In the genomic region with DNA sequence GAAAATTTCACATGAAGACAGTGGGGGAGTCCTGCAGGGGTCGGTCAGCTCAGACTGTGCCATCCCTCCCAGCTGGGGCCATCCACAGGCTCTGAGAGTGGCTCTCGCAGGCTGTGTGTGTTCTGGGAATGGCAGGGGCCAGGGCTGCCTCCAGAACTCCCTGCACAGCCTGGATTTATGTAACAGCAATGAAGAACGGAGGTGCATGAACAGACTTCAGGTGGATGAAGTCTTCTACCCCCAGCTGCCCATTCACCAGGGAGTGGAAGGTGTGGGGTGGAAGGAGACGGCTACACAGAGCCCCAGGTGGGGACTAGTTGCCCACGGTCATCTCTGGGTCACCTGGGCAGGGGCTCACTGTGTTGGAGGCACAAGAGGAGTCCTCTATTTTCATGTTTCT, we compare ENCODE assay signal across 20 cellular contexts. TPM values are rescaled to one million over a fixed set of nuclear protein-coding genes. Genes with fewer than 3 reads are reported as not detected.
A peak's percentile ranks its signal among the peaks of the same experiment; 100 is the strongest.
DNase-seq lines count a peak whose midpoint lies in the region; ATAC-seq and TF ChIP-seq lines count a peak whose summit lies in the region.
"Had no signal": no experiment of that assay in that cellular context is flagged by ENCODE, and none has a peak within 500 bp of the region (broad histone marks: within the 10 kb centered on the region; RNA-seq: fewer than 3 reads in every experiment).

No MANE protein-coding gene starts in this region.

- H3K27me3 ChIP-seq in right cardiac atrium (ENCODE audit: control insufficient read depth, insufficient read depth) = no peaks in the 10 kb centered on the region
- H3K27me3 ChIP-seq: BLaER1 treated with 17β-estradiol and CSF1 and Interleukin-3, amounts not matched to agents 10 nM and 100 nM had no signal

- TF ChIP-seq POLR2A in lower leg skin (IDR thresholded peaks at IDR 0.05) = no peak

- H3K4me3 Mint-ChIP-seq in natural killer cell = no peak overlapping the region
- H3K4me3 Mint-ChIP-seq: CD8-positive, alpha-beta memory T cell; IgD-negative memory B cell had no signal

- no peak for TF ChIP-seq CTCF in coronary artery (IDR thresholded peaks at IDR 0.05)
- TF ChIP-seq CTCF in lower leg skin (IDR thresholded peaks at IDR 0.05) = no peak
- no peak for TF ChIP-seq CTCF in natural killer cell (IDR thresholded peaks at IDR 0.05)

- intact Hi-C loops in cardiac septum (cut with DNase I) (no loop called here), right cardiac atrium (cut with DNase I) (no loop called here), lower leg skin (cut with DNase I; ENCODE audit: low total_unique reads) (no loop called here), natural killer cell (cut with micrococcal nuclease) (no loop called here)

- H3K27ac Mint-ChIP-seq in natural killer cell = no peak overlapping the region
- H3K27ac Mint-ChIP-seq: IgD-negative memory B cell had no signal

- H3K4me1 Mint-ChIP-seq in natural killer cell = no peaks in the 10 kb centered on the region
- H3K4me1 Mint-ChIP-seq: CD8-positive, alpha-beta memory T cell had no signal

- H3K9me3 Mint-ChIP-seq in natural killer cell = peaks cover 2 to 7% of the 10 kb centered on the region in 2 donors

- H3K36me3 Mint-ChIP-seq in natural killer cell = peaks cover 20% of the 10 kb centered on the region

- H3K4me1 ChIP-seq in right cardiac atrium (ENCODE audit: control insufficient read depth, insufficient read depth, low read length) = no peaks in the 10 kb centered on the region
- H3K4me1 ChIP-seq: A549 had no signal

- DNase-seq in cardiac septum (ENCODE audit: low spot score) = peak; percentile 38
- DNase-seq in right cardiac atrium = no peak
- DNase-seq in coronary artery (ENCODE audit: low spot score) = peak; percentile 46
- DNase-seq in lower leg skin (ENCODE audit: low spot score in 2 of 2) = peak; percentile 9 to 70
- DNase-seq in ureter (ENCODE audit: low spot score) = peak; percentile 26
- no peak for DNase-seq in natural killer cell
- no peak for DNase-seq in glomerular visceral epithelial cell (ENCODE audit: extremely low spot score)
- DNase-seq: CD8-positive, alpha-beta memory T cell; H7; Karpas-422; NCI-H1436; NCI-H2029; NCI-H345; NCI-H524 treated with DMSO at 0.1 percent for 48 hours; SHP77 treated with DMSO at 0.1 percent for 48 hours had no signal

- no peak for ATAC-seq in right cardiac atrium
- no peak for ATAC-seq in natural killer cell
- no peak for ATAC-seq in HG02840 (IDR thresholded peaks at IDR 0.05; ENCODE audit: low FRiP score, unreplicated experiment)
- ATAC-seq: A549 had no signal

- H3K27ac ChIP-seq in right cardiac atrium (ENCODE audit: low read length) (no peak overlapping the region), coronary artery (no peak overlapping the region)
- H3K27ac ChIP-seq: A549; BLaER1 treated with 17β-estradiol and CSF1 and Interleukin-3, amounts not matched to agents 10 nM and 100 nM; HL-60 had no signal

- no peak overlapping the region for H3K4me3 ChIP-seq in right cardiac atrium (ENCODE audit: low read length)
- no peak overlapping the region for H3K4me3 ChIP-seq in coronary artery
- no peak overlapping the region for H3K4me3 ChIP-seq in lower leg skin (ENCODE audit: low read depth, poor library complexity, severe bottlenecking)
- H3K4me3 ChIP-seq: A549; BLaER1 treated with 17β-estradiol and CSF1 and Interleukin-3, amounts not matched to agents 10 nM and 100 nM had no signal

- 84% methylated on average over 5 of the region's 5 CpGs for WGBS in right cardiac atrium
- WGBS in lower leg skin, 2 donors = 93 to 95% methylated on average over 5 of the region's 5 CpGs

- H3K27me3 Mint-ChIP-seq in natural killer cell (ENCODE audit: low read depth in 2 of 2) = peaks cover 18 to 40% of the 10 kb centered on the region in 2 donors

- H3K9me3 ChIP-seq in right cardiac atrium (ENCODE audit: control insufficient read depth, low read length) = no peaks in the 10 kb centered on the region

RNA-seq across cellular contexts. Expression of a gene that starts 56.1 kb away (rescaled TPM):
- total RNA-seq in cardiac septum = 34.4 TPM
- total RNA-seq in right cardiac atrium = 10 to 100 TPM; 18.3 to 29.1 (median 25.4) TPM
- 7.8 TPM for polyA plus RNA-seq in right cardiac atrium
- total RNA-seq in lower leg skin = 10 to 100 TPM; 27.4 to 85.5 (median 57.9) TPM
- 86.9 TPM for total RNA-seq in ureter
- total RNA-seq in natural killer cell = 100 to 1,000 TPM in 2 of 3 donors, 10 to 100 TPM in 1; 74.9 to 105 (median 100) TPM

Comparison
In these comparisons a context has a peak if more than half of its experiments do, and no peak if none do; other contexts are left out.
1. DNase-seq: peak in cardiac septum (single experiment), coronary artery (single experiment), lower leg skin (2 of 2) and ureter (single experiment); none in right cardiac atrium (0 of 3), natural killer cell (single experiment) and glomerular visceral epithelial cell (single experiment).